9 cellular contexts compared by ENCODE assay signal in the genomic region with DNA sequence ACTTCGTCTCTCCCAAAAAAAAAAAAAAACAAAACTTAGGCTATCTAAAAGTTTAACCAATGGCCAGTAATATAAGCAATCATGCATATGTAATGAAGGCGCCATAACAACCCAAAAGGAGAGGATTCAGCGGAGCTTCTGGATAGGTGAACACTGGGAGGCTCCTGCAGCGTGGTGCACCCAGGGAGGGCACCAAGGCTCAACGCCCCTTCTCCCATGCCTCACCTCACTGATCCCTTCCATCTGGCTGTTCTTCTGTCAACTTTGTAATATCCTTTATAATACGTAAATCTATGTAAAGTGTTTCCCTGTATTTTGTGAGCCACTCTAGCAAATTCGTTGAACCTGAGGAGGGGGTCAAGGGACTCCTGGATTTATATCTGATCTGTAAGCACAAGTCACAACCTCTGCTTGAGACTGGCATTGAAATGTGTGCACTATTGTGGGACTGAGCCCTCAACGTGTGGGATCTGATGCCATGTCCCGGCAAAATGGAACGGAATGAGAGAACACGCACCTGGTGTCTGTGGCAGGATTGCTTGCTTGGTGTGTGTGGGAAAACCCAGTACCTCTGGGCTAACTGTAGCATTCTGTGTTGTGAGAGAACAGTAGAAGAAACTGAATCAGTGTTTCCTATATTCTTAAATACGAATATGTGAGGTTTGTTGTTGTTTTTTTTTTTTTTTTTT. TPM values are rescaled to one million over a fixed set of nuclear protein-coding genes. Genes with fewer than 3 reads are reported as not detected.
DNase-seq lines count a peak whose midpoint lies in the region; ATAC-seq and TF ChIP-seq lines count a peak whose summit lies in the region.
"Had no signal": no experiment of that assay in that cellular context is flagged by ENCODE, and none has a peak within 500 bp of the region (broad histone marks: within the 10 kb centered on the region; RNA-seq: fewer than 3 reads in every experiment).

No MANE protein-coding gene starts in this region.

- H3K27me3 ChIP-seq in right cardiac atrium (ENCODE audit: control insufficient read depth, insufficient read depth): no peaks in the 10 kb centered on the region
- no peaks in the 10 kb centered on the region for H3K27me3 ChIP-seq in spleen (replicated peaks in 1 of 7)
- no peaks in the 10 kb centered on the region for H3K27me3 ChIP-seq in adrenal gland

- H3K27ac Mint-ChIP-seq in activated CD4-positive, alpha-beta memory T cell treated with anti-CD3 and anti-CD28 coated beads for 36 hours: no peak overlapping the region

- TF ChIP-seq CTCF in spleen (IDR thresholded peaks at IDR 0.05 in 8 of 11, conservative IDR thresholded peaks at IDR 0.05 in 3 of 11) (peak in 1 of 11 experiments; percentile 16), adrenal gland (IDR thresholded peaks at IDR 0.05) (no peak)

- H3K4me3 ChIP-seq in right cardiac atrium (ENCODE audit: low read length): peak overlapping the region; percentile 99
- H3K4me3 ChIP-seq in spleen: peak overlapping the region; percentile 59 to 86 (median 60)
- peak overlapping the region in 1 of 4 donors; percentile 77 for H3K4me3 ChIP-seq in adrenal gland

- H3K4me1 Mint-ChIP-seq in activated CD4-positive, alpha-beta memory T cell treated with anti-CD3 and anti-CD28 coated beads for 36 hours (ENCODE audit: low read depth): peaks cover 29% of the 10 kb centered on the region

- POLR2A ChIA-PET in activated CD4-positive, alpha-beta memory T cell treated with anti-CD3 and anti-CD28 coated beads for 36 hours (lab: Charles Lee): no interaction called here

- TF ChIP-seq POLR2A in spleen (IDR thresholded peaks at IDR 0.05): no peak
- no peak for TF ChIP-seq POLR2A in adrenal gland (IDR thresholded peaks at IDR 0.05)

- DNase-seq in NCI-H1092 treated with DMSO at 0.1 percent for 48 hours (lab: John Stamatoyannopoulos, UW) (peak; percentile 43), NCI-H1092 (lab: John Stamatoyannopoulos, UW) (no peak), right cardiac atrium (peak in 1 of 3 donors; percentile 54), spleen (no peak), adrenal gland (no peak)
- DNase-seq in activated CD4-positive, alpha-beta memory T cell treated with anti-CD3 and anti-CD28 coated beads for 36 hours: no peak

- H3K4me1 ChIP-seq in right cardiac atrium (ENCODE audit: control insufficient read depth, insufficient read depth, low read length) (peaks cover 3% of the 10 kb centered on the region), spleen (peaks cover 4 to 48% (median 30%) of the 10 kb centered on the region in 6 donors), adrenal gland (replicated peaks in 1 of 2) (peaks cover 0 to 10% of the 10 kb centered on the region in 2 donors)

- H3K36me3 Mint-ChIP-seq in activated CD4-positive, alpha-beta memory T cell treated with anti-CD3 and anti-CD28 coated beads for 36 hours: peaks cover 42% of the 10 kb centered on the region

- intact Hi-C loops in activated CD4-positive, alpha-beta memory T cell treated with anti-CD3 and anti-CD28 coated beads for 36 hours (cut with micrococcal nuclease): loop anchor here (1.0 to 10.0 kb wide), 4 partner anchors 34 to 1489 kb away; partner anchors contain the start of genes ZNF347, ZNF525 and ZNF765
- intact Hi-C loops in right cardiac atrium (cut with DNase I): loop anchor here in 2 of 4 donors (10.0 kb wide), 3 partner anchors 119 to 321 kb away; partner anchors contain the start of gene ZNF525 (in 2 of the 2)
- intact Hi-C loops in spleen (cut with DNase I; ENCODE audit: low total_unique reads): loop anchor here (10.0 kb wide), 1 partner anchor 171 kb away; the partner anchor contains the start of gene ZNF525
- intact Hi-C loops in adrenal gland (cut with DNase I): loop anchor here in 1 of 2 donors (10.0 kb wide), 4 partner anchors 119 to 551 kb away; partner anchors contain the start of gene ZNF525

- H3K36me3 ChIP-seq in spleen (peaks cover 0 to 24% (median 5%) of the 10 kb centered on the region in 6 donors), adrenal gland (replicated peaks in 1 of 2) (peaks cover 0 to 4% of the 10 kb centered on the region in 2 donors)

- H3K9me3 ChIP-seq in right cardiac atrium (ENCODE audit: control insufficient read depth, low read length): no peaks in the 10 kb centered on the region
- H3K9me3 ChIP-seq in spleen: peaks cover 0 to 46% (median 21%) of the 10 kb centered on the region in 8 donors
- no peaks in the 10 kb centered on the region for H3K9me3 ChIP-seq in adrenal gland (replicated peaks in 1 of 3)

- peaks cover 37% of the 10 kb centered on the region for H3K9me3 Mint-ChIP-seq in activated CD4-positive, alpha-beta memory T cell treated with anti-CD3 and anti-CD28 coated beads for 36 hours

- ATAC-seq in right cardiac atrium (peak in 1 of 2 donors; percentile 1), HG03280 (IDR thresholded peaks at IDR 0.05; ENCODE audit: unreplicated experiment) (no peak), HG02763 (IDR thresholded peaks at IDR 0.05; ENCODE audit: unreplicated experiment) (no peak)

- H3K27me3 Mint-ChIP-seq in activated CD4-positive, alpha-beta memory T cell treated with anti-CD3 and anti-CD28 coated beads for 36 hours: no peaks in the 10 kb centered on the region

- WGBS in right cardiac atrium: 55% methylated on average over 12 of the region's 12 CpGs
- 57 to 63% (median 61%) methylated on average over 12 of the region's 12 CpGs for WGBS in spleen, 5 donors
- 56 to 62% (median 59%) methylated on average over 11 to 12 of the region's 12 CpGs for WGBS in adrenal gland, 4 donors

- H3K27ac ChIP-seq in right cardiac atrium (ENCODE audit: low read length) (no peak overlapping the region), spleen (peak overlapping the region; percentile 73 to 90 (median 86)), adrenal gland (no peak overlapping the region)

- H3K4me3 Mint-ChIP-seq in activated CD4-positive, alpha-beta memory T cell treated with anti-CD3 and anti-CD28 coated beads for 36 hours: peak overlapping the region; percentile 80

- CTCF ChIA-PET in activated CD4-positive, alpha-beta memory T cell treated with anti-CD3 and anti-CD28 coated beads for 36 hours (lab: Charles Lee): no interaction called here

RNA-seq across cellular contexts. Expression of gene ZNF665, which starts 0.5 kb away (rescaled TPM):
- total RNA-seq in activated CD4-positive, alpha-beta memory T cell treated with anti-CD3 and anti-CD28 coated beads for 36 hours: 1 to 10 TPM; 4.7 to 4.8 TPM
- total RNA-seq in right cardiac atrium (1 to 10 TPM; 1.2 to 2.0 (median 1.5) TPM), spleen (1 to 10 TPM; 2.8 to 7.3 (median 4.9) TPM), adrenal gland (1 to 10 TPM; 1.2 to 9.3 (median 4.1) TPM)
- polyA plus RNA-seq in right cardiac atrium (1.4 TPM), spleen (1 to 10 TPM; 1.9 to 4.4 (median 2.9) TPM), adrenal gland (1 to 10 TPM; 1.7 to 7.9 (median 1.9) TPM)
- total RNA-seq: NCI-H460 had no signal

RNA-seq across cellular contexts. Expression of gene ZNF347, which starts 34.8 kb away (rescaled TPM):
- 1 to 10 TPM; 6.4 TPM for total RNA-seq in activated CD4-positive, alpha-beta memory T cell treated with anti-CD3 and anti-CD28 coated beads for 36 hours
- total RNA-seq in right cardiac atrium (1 to 10 TPM; 6.3 to 7.9 (median 7.3) TPM), spleen (10 to 100 TPM; 20.2 to 41.5 (median 31.2) TPM), adrenal gland (10 to 100 TPM in 6 of 8 donors, 1 to 10 TPM in 2; 8.1 to 20.8 (median 14.4) TPM)
- polyA plus RNA-seq in right cardiac atrium (3.1 TPM), spleen (1 to 10 TPM; 2.9 to 5.9 (median 3.8) TPM), adrenal gland (10 to 100 TPM in 1 of 3 donors, 1 to 10 TPM in 2; 1.9 to 13.5 (median 4.2) TPM)

Comparison
In these comparisons a context has a peak if more than half of its experiments do, and no peak if none do; other contexts are left out.
1. H3K27ac ChIP-seq: peak in spleen (8 of 8); none in right cardiac atrium (single experiment) and adrenal gland (0 of 5).